In genomic region chr4:188417181-188417580, GRCh38 we compare ENCODE assay signal across 14 cellular contexts.
A peak's percentile ranks its signal among the peaks of the same experiment; 100 is the strongest.
DNase-seq lines count a peak whose midpoint lies in the region; ATAC-seq and TF ChIP-seq lines count a peak whose summit lies in the region.
"Had no signal": no experiment of that assay in that cellular context is flagged by ENCODE, and none has a peak within 500 bp of the region (broad histone marks: within the 10 kb centered on the region; RNA-seq: fewer than 3 reads in every experiment).

No MANE protein-coding gene starts in this region.

- no peaks in the 10 kb centered on the region for H3K9me3 Mint-ChIP-seq in osteocyte (ENCODE audit: unreplicated experiment)
- peaks cover 6% of the 10 kb centered on the region for H3K9me3 Mint-ChIP-seq in Calu3 (ENCODE audit: low read depth, unreplicated experiment)
- H3K9me3 Mint-ChIP-seq in activated T-helper 1 cell treated with anti-CD3 and anti-CD28 coated beads, Interleukin-12 subunit alpha, Interleukin-12 subunit beta, Interleukin-2, Interleukin-4 antibody, amounts not matched to agents 30 ng/mL and 10 ng/mL and 1 ng/mL, durations not matched to agents 14 hours and 24 hours and 36 hours = peaks cover 17% of the 10 kb centered on the region

- H3K4me1 Mint-ChIP-seq in osteocyte (ENCODE audit: unreplicated experiment) = no peaks in the 10 kb centered on the region
- no peaks in the 10 kb centered on the region for H3K4me1 Mint-ChIP-seq in Calu3 (ENCODE audit: low read depth, unreplicated experiment)
- no peaks in the 10 kb centered on the region for H3K4me1 Mint-ChIP-seq in activated T-helper 1 cell treated with anti-CD3 and anti-CD28 coated beads, Interleukin-12 subunit alpha, Interleukin-12 subunit beta, Interleukin-2, Interleukin-4 antibody, amounts not matched to agents 30 ng/mL and 10 ng/mL and 1 ng/mL, durations not matched to agents 14 hours and 24 hours and 36 hours (ENCODE audit: low read depth)
- H3K4me1 Mint-ChIP-seq: memory B cell had no signal

- BruUV-seq in Calu3 (replicated peaks; lab: Mats Ljungman, UMichigan) = no TSS peak

- intact Hi-C loops in Calu3 (cut with micrococcal nuclease; ENCODE audit: unreplicated experiment) = no loop called here
- intact Hi-C loops in activated T-helper 1 cell treated with anti-CD3 and anti-CD28 coated beads, Interleukin-12 subunit alpha, Interleukin-12 subunit beta, Interleukin-2, Interleukin-4 antibody, amounts not matched to agents 30 ng/mL and 10 ng/mL and 1 ng/mL, durations not matched to agents 14 hours and 24 hours and 36 hours (cut with micrococcal nuclease) = no loop called here

- TF ChIP-seq POLR2A in NB4 (IDR thresholded peaks at IDR 0.05; ENCODE audit: extremely low read depth, insufficient read length) = no peak

- no peak for ATAC-seq in HG02884 (IDR thresholded peaks at IDR 0.05; ENCODE audit: unreplicated experiment)
- ATAC-seq: activated CD8-positive, alpha-beta T cell treated with anti-CD3 and anti-CD28 coated beads, Interleukin-2, amount 10 ng/mL, durations not matched to agents 7 days and 5 days had no signal

- no peaks in the 10 kb centered on the region for H3K27me3 Mint-ChIP-seq in osteocyte (ENCODE audit: unreplicated experiment)
- no peaks in the 10 kb centered on the region for H3K27me3 Mint-ChIP-seq in Calu3 (ENCODE audit: unreplicated experiment)
- H3K27me3 Mint-ChIP-seq in activated T-helper 1 cell treated with anti-CD3 and anti-CD28 coated beads, Interleukin-12 subunit alpha, Interleukin-12 subunit beta, Interleukin-2, Interleukin-4 antibody, amounts not matched to agents 30 ng/mL and 10 ng/mL and 1 ng/mL, durations not matched to agents 14 hours and 24 hours and 36 hours (ENCODE audit: insufficient read depth) = no peaks in the 10 kb centered on the region
- H3K27me3 Mint-ChIP-seq: memory B cell had no signal

- CTCF ChIA-PET in Calu3 (lab: Charles Lee) = no interaction called here

- H3K27ac Mint-ChIP-seq in osteocyte (ENCODE audit: unreplicated experiment) (no peak overlapping the region), Calu3 (ENCODE audit: unreplicated experiment) (no peak overlapping the region)
- H3K27ac Mint-ChIP-seq in activated T-helper 1 cell treated with anti-CD3 and anti-CD28 coated beads, Interleukin-12 subunit alpha, Interleukin-12 subunit beta, Interleukin-2, Interleukin-4 antibody, amounts not matched to agents 30 ng/mL and 10 ng/mL and 1 ng/mL, durations not matched to agents 14 hours and 24 hours and 36 hours = no peak overlapping the region
- H3K27ac Mint-ChIP-seq: activated CD8-positive, alpha-beta T cell treated with anti-CD3 and anti-CD28 coated beads, Interleukin-2, amount 10 ng/mL, durations not matched to agents 7 days and 5 days; memory B cell had no signal

- no peak overlapping the region for H3K27ac ChIP-seq in VCaP
- H3K27ac ChIP-seq: neutrophil had no signal

- TF ChIP-seq CTCF in NB4 (IDR thresholded peaks at IDR 0.05; ENCODE audit: low read depth, low read length) (no peak), VCaP (conservative IDR thresholded peaks at IDR 0.05) (peak; percentile 20; the same call in 1 of the 2 replicates), osteocyte (IDR thresholded peaks at IDR 0.05) (peak; percentile 32), Calu3 (IDR thresholded peaks at IDR 0.05; ENCODE audit: unreplicated experiment) (no peak)

- DNase-seq in SHP77 (lab: John Stamatoyannopoulos, UW) = peak; percentile 45 to 62
- DNase-seq in SHP77 treated with DMSO at 0.1 percent for 48 hours (lab: John Stamatoyannopoulos, UW) = no peak
- DNase-seq in NB4 (ENCODE audit: low read depth) = peak; percentile 23
- no peak for DNase-seq in osteocyte (ENCODE audit: extremely low spot score, unreplicated experiment)
- no peak for DNase-seq in Calu3
- no peak for DNase-seq in activated T-helper 1 cell treated with anti-CD3 and anti-CD28 coated beads, Interleukin-12 subunit alpha, Interleukin-12 subunit beta, Interleukin-2, Interleukin-4 antibody, amounts not matched to agents 30 ng/mL and 10 ng/mL and 1 ng/mL, durations not matched to agents 14 hours and 24 hours and 36 hours (ENCODE audit: low spot score)
- DNase-seq: activated CD8-positive, alpha-beta T cell treated with anti-CD3 and anti-CD28 coated beads, Interleukin-2, amount 10 ng/mL, durations not matched to agents 7 days and 5 days; anterior cingulate cortex; dermis blood vessel endothelial cell; NCI-H1417 had no signal

- H3K4me3 ChIP-seq in NB4 (ENCODE audit: low read depth, low read length) = no peak overlapping the region

- no peak overlapping the region for H3K4me3 Mint-ChIP-seq in osteocyte (ENCODE audit: unreplicated experiment)
- H3K4me3 Mint-ChIP-seq in Calu3 (ENCODE audit: low read depth, unreplicated experiment) = no peak overlapping the region
- H3K4me3 Mint-ChIP-seq in activated T-helper 1 cell treated with anti-CD3 and anti-CD28 coated beads, Interleukin-12 subunit alpha, Interleukin-12 subunit beta, Interleukin-2, Interleukin-4 antibody, amounts not matched to agents 30 ng/mL and 10 ng/mL and 1 ng/mL, durations not matched to agents 14 hours and 24 hours and 36 hours = no peak overlapping the region
- H3K4me3 Mint-ChIP-seq: activated CD8-positive, alpha-beta T cell treated with anti-CD3 and anti-CD28 coated beads, Interleukin-2, amount 10 ng/mL, durations not matched to agents 7 days and 5 days; memory B cell had no signal

- H3K36me3 Mint-ChIP-seq in osteocyte (ENCODE audit: unreplicated experiment) (no peaks in the 10 kb centered on the region), Calu3 (ENCODE audit: insufficient read depth, unreplicated experiment) (no peaks in the 10 kb centered on the region)
- no peaks in the 10 kb centered on the region for H3K36me3 Mint-ChIP-seq in activated T-helper 1 cell treated with anti-CD3 and anti-CD28 coated beads, Interleukin-12 subunit alpha, Interleukin-12 subunit beta, Interleukin-2, Interleukin-4 antibody, amounts not matched to agents 30 ng/mL and 10 ng/mL and 1 ng/mL, durations not matched to agents 14 hours and 24 hours and 36 hours (ENCODE audit: low read depth)
- H3K36me3 Mint-ChIP-seq: memory B cell had no signal

Comparison
In these comparisons a context has a peak if more than half of its experiments do, and no peak if none do; other contexts are left out.
1. DNase-seq: peak in SHP77 (2 of 2) and NB4 (single experiment); none in SHP77 treated with DMSO at 0.1 percent for 48 hours (single experiment), osteocyte (single experiment), Calu3 (single experiment) and activated T-helper 1 cell treated with anti-CD3 and anti-CD28 coated beads, Interleukin-12 subunit alpha, Interleukin-12 subunit beta, Interleukin-2, Interleukin-4 antibody, amounts not matched to agents 30 ng/mL and 10 ng/mL and 1 ng/mL, durations not matched to agents 14 hours and 24 hours and 36 hours (single experiment).
2. CTCF ChIP-seq: peak in VCaP (single experiment) and osteocyte (single experiment); none in NB4 (single experiment) and Calu3 (single experiment).